7 cellular contexts compared by ENCODE assay signal in genomic region chr13:96198038-96198437, GRCh38.
"Had no signal": no experiment of that assay in that cellular context is flagged by ENCODE, and none has a peak within 500 bp of the region (broad histone marks: within the 10 kb centered on the region; RNA-seq: fewer than 3 reads in every experiment).

No MANE protein-coding gene starts in this region.

- H3K27ac ChIP-seq: HL-60 had no signal

- H3K27ac Mint-ChIP-seq: IgD-negative memory B cell had no signal

- H3K4me3 ChIP-seq: K562 had no signal

- H3K4me3 Mint-ChIP-seq: IgD-negative memory B cell had no signal

- H3K4me1 Mint-ChIP-seq: IgD-negative memory B cell had no signal

- DNase-seq: IMR-90, KBM-7, KG1 had no signal

- ATAC-seq: HepG2, K562 had no signal
